In the genomic region with DNA sequence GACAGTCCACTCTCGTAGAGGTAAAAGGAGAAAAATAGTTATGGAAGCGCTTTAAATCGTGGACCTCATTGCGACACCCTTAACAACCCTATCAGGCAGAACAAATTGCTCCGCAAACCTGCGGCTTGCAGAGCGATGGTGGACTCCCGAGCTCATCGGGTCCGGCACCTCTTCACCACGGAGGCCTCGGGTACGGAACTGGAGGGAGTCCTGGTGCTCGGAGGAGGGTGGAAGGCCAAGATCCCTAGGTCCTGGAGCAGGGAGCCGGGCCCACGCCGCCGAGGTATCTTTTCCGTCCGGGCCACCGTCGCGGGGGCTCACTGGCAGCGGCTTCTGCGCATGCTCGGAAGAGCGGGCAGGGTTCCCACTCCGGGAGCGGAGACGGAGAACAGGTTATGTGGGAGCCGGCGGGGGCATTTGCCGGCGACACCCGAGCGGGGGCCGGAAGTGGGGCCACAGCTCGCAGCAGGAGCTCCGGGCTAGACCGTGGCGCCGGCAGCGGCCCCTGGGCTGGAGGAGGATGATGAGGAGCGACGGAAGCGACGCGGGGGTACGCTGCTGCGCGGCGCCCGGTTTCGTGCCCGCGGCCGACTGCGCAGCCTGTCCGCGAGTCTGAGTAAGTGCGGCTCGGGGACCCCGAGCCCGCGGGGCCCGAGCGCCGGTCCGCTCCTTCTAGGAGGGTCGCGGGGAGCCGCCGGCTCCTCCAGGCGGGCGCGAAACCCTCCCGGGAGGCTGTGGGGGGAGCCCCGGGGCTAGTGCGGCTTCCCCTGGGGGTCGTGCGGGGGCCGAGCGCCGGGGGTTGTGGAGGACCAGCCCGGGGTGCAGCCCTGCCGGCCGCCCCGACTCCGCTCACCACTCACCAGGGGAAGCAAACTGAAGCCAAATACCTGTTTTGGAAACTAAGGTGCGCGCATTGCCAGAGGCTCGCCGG, we compare ENCODE assay signal across 8 cellular contexts. TPM values are rescaled to one million over a fixed set of nuclear protein-coding genes. Genes with fewer than 3 reads are reported as not detected.
A peak's percentile ranks its signal among the peaks of the same experiment; 100 is the strongest.
DNase-seq lines count a peak whose midpoint lies in the region; ATAC-seq and TF ChIP-seq lines count a peak whose summit lies in the region.

Gene ABHD13, plus strand, starts transcription at position 349 of the 931 bp plus-strand sequence. CDS start 10,827 bp downstream, outside the sequence.

- POLR2A ChIA-PET in OCI-LY7 (lab: Charles Lee) = no interaction called here

- peaks cover 27% of the 10 kb centered on the region for H3K4me1 ChIP-seq in OCI-LY7 (ENCODE audit: insufficient read depth, low read length, poor library complexity, severe bottlenecking)

- no peaks in the 10 kb centered on the region for H3K36me3 ChIP-seq in OCI-LY7 (ENCODE audit: insufficient read depth, low read length)

- peak; percentile 56 for DNase-seq in DMS114 treated with DMSO at 0.1 percent for 48 hours (lab: John Stamatoyannopoulos, UW; ENCODE audit: unreplicated experiment)
- peak; percentile 92 for DNase-seq in HuH-7 (ENCODE audit: low spot score)
- peak; percentile 89 for DNase-seq in OCI-LY7 (ENCODE audit: low spot score)
- peak; percentile 85 for DNase-seq in activated T-cell treated with anti-CD3 and anti-CD28 coated beads for 4 hours
- peak; percentile 50 for DNase-seq in epithelial cell of proximal tubule (ENCODE audit: low read depth)
- peak; percentile 90 for DNase-seq in mucosa of gallbladder (ENCODE audit: low spot score)
- peak; percentile 86 for DNase-seq in stimulated activated CD8-positive, alpha-beta memory T cell treated with anti-CD3 and anti-CD28 coated beads, Interleukin-4, amount 100 ng/mL, for 24 hours (ENCODE audit: low read depth)

- no peaks in the 10 kb centered on the region for H3K9me3 ChIP-seq in OCI-LY7 (ENCODE audit: low read length)

- TF ChIP-seq CTCF in OCI-LY7 (conservative IDR thresholded peaks at IDR 0.05; ENCODE audit: low read length) = no peak
- TF ChIP-seq CTCF in epithelial cell of proximal tubule (conservative IDR thresholded peaks at IDR 0.05; ENCODE audit: low read depth, low read length) = no peak

- no TSS peak for BruUV-seq in OCI-LY7 (replicated peaks; lab: Mats Ljungman, UMichigan)

- peak within 1 kb of the TSS; percentile 94 for H3K4me2 ChIP-seq in OCI-LY7 (ENCODE audit: low read length)

- intact Hi-C loops in OCI-LY7 (cut with micrococcal nuclease; ENCODE audit: unreplicated experiment) = loop anchor here (10.0 kb wide), 1 partner anchor 946 kb away; no protein-coding TSS in a partner anchor

- peak within 1 kb of the TSS; percentile 86 for H3K4me3 ChIP-seq in OCI-LY7 (ENCODE audit: low read depth, low read length, poor library complexity, severe bottlenecking)
- peak within 1 kb of the TSS; percentile 84 for H3K4me3 ChIP-seq in epithelial cell of proximal tubule (ENCODE audit: low read depth, low read length)

- CTCF ChIA-PET in OCI-LY7 (lab: Charles Lee; ENCODE audit: unreplicated experiment) = no interaction called here

- H2AFZ ChIP-seq in OCI-LY7 (ENCODE audit: low read length) = peak within 1 kb of the TSS; percentile 80

- H3K79me2 ChIP-seq in OCI-LY7 (ENCODE audit: insufficient read depth, low read depth, low read length) = peaks cover 19% of the 10 kb centered on the region; the same call in 1 of the 2 replicates

- peak; percentile 75 for ATAC-seq in GM21526 (IDR thresholded peaks at IDR 0.05; ENCODE audit: low FRiP score, unreplicated experiment)

- H3K27ac ChIP-seq in OCI-LY7 (ENCODE audit: low read depth, low read length, poor library complexity, severe bottlenecking) = peak within 1 kb of the TSS; percentile 57

- H4K20me1 ChIP-seq in OCI-LY7 (ENCODE audit: insufficient read depth, low read length) = peaks cover 19% of the 10 kb centered on the region

- H3K9me2 ChIP-seq in OCI-LY7 (ENCODE audit: insufficient read depth, low read length) = no peaks in the 10 kb centered on the region

RNA-seq across cellular contexts. Expression of gene ABHD13, which starts in this region (rescaled TPM):
- total RNA-seq in OCI-LY7 (2014; rRNA removed; shearing (Covaris generic)) = 1.4 and 2.1 TPM in 2 replicates
- 3.2 and 3.3 TPM in 2 replicates for total RNA-seq in OCI-LY7 (2022)
- total RNA-seq in epithelial cell of proximal tubule = 4.8 and 8.2 TPM in 2 replicates
- total RNA-seq in mucosa of gallbladder = 8.7 TPM

Comparison
In these comparisons a context has a peak if more than half of its experiments do, and no peak if none do; other contexts are left out.
1. Peak in every context shown above with its lines: DNase-seq, ATAC-seq, H3K4me3 ChIP-seq and H3K27ac ChIP-seq.